ENCODE assay signal across 14 cellular contexts in the genomic region with DNA sequence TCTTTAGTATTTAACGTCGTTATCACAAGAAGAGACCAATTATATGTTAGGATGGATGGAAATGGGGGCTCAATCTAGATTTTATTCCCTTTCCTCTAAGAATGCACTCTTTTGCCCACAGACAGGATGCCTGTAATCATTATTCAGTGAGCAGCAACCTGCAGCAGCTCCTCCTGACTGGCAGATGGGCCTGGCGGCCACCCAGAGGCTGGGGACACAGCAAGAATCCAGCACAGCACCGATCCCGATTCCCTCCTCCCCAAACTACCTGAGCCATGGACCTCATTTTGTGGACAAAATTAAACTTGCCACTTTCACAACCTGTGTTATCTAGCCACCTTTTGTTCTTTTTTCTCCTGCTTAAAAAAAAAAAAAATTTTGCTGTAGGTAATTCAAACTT.
A peak's percentile ranks its signal among the peaks of the same experiment; 100 is the strongest.
DNase-seq lines count a peak whose midpoint lies in the region; ATAC-seq and TF ChIP-seq lines count a peak whose summit lies in the region.
"Had no signal": no experiment of that assay in that cellular context is flagged by ENCODE, and none has a peak within 500 bp of the region (broad histone marks: within the 10 kb centered on the region; RNA-seq: fewer than 3 reads in every experiment).

No MANE protein-coding gene starts in this region.

- no peak for TF ChIP-seq CTCF in uterus (IDR thresholded peaks at IDR 0.05)

- TF ChIP-seq POLR2A in uterus (IDR thresholded peaks at IDR 0.05) = no peak

- peak overlapping the region; percentile 74 to 90 for H3K27ac ChIP-seq in uterus

- peaks cover 72% of the 10 kb centered on the region for H3K4me1 Mint-ChIP-seq in activated naive CD4-positive, alpha-beta T cell treated with anti-CD3 and anti-CD28 coated beads for 36 hours (ENCODE audit: low read depth)
- peaks cover 70% of the 10 kb centered on the region for H3K4me1 Mint-ChIP-seq in activated CD4-positive, alpha-beta memory T cell treated with anti-CD3 and anti-CD28 coated beads, Interleukin-2, amount 10 ng/mL, durations not matched to agents 7 days and 5 days

- DNase-seq in activated naive CD4-positive, alpha-beta T cell treated with anti-CD3 and anti-CD28 coated beads for 36 hours = no peak
- DNase-seq in activated naive CD4-positive, alpha-beta T cell (lab: John Stamatoyannopoulos, UW) = no peak
- no peak for DNase-seq in activated CD4-positive, alpha-beta memory T cell treated with anti-CD3 and anti-CD28 coated beads, Interleukin-2, amount 10 ng/mL, durations not matched to agents 7 days and 5 days
- DNase-seq in iPS-NIHi7 (ENCODE audit: extremely low spot score) (peak; percentile 26), uterus (no peak), DMS79 treated with DMSO at 0.1 percent for 48 hours (lab: John Stamatoyannopoulos, UW) (no peak), NCI-H2107 (lab: John Stamatoyannopoulos, UW) (no peak)
- DNase-seq: adrenal gland, dermis blood vessel endothelial cell, MG63, NCI-H446 treated with DMSO at 0.1 percent for 48 hours, RPMI8226, T1000 had no signal

- CTCF ChIA-PET in activated naive CD4-positive, alpha-beta T cell treated with anti-CD3 and anti-CD28 coated beads for 36 hours (lab: Charles Lee) = interaction anchor here (1.0 to 1.3 kb wide), 2 partner anchors 14 to 49 kb away, joined by 3 to 5 read pairs; no protein-coding TSS in a partner anchor
- CTCF ChIA-PET in activated CD4-positive, alpha-beta memory T cell treated with anti-CD3 and anti-CD28 coated beads, Interleukin-2, amount 10 ng/mL, durations not matched to agents 7 days and 5 days (lab: Charles Lee) = interaction anchor here (1.4 kb wide), 1 partner anchor 34 kb away, joined by 3 read pairs; no protein-coding TSS in a partner anchor

- peak overlapping the region; percentile 66 for H3K27ac Mint-ChIP-seq in activated naive CD4-positive, alpha-beta T cell treated with anti-CD3 and anti-CD28 coated beads for 36 hours
- H3K27ac Mint-ChIP-seq in activated CD4-positive, alpha-beta memory T cell treated with anti-CD3 and anti-CD28 coated beads, Interleukin-2, amount 10 ng/mL, durations not matched to agents 7 days and 5 days = peak overlapping the region; percentile 60

- peaks cover 12% of the 10 kb centered on the region for H3K36me3 Mint-ChIP-seq in activated naive CD4-positive, alpha-beta T cell treated with anti-CD3 and anti-CD28 coated beads for 36 hours (ENCODE audit: low read depth)
- peaks cover 49% of the 10 kb centered on the region for H3K36me3 Mint-ChIP-seq in activated CD4-positive, alpha-beta memory T cell treated with anti-CD3 and anti-CD28 coated beads, Interleukin-2, amount 10 ng/mL, durations not matched to agents 7 days and 5 days (ENCODE audit: low read depth)

- intact Hi-C loops in activated naive CD4-positive, alpha-beta T cell treated with anti-CD3 and anti-CD28 coated beads for 36 hours (cut with micrococcal nuclease) = no loop called here
- intact Hi-C loops in uterus (cut with DNase I; ENCODE audit: low total_unique reads) = no loop called here

- H3K27me3 ChIP-seq in uterus = no peaks in the 10 kb centered on the region
- H3K27me3 ChIP-seq: adrenal gland, MG63 had no signal

- no peak overlapping the region for H3K4me3 Mint-ChIP-seq in activated naive CD4-positive, alpha-beta T cell treated with anti-CD3 and anti-CD28 coated beads for 36 hours
- H3K4me3 Mint-ChIP-seq in activated CD4-positive, alpha-beta memory T cell treated with anti-CD3 and anti-CD28 coated beads, Interleukin-2, amount 10 ng/mL, durations not matched to agents 7 days and 5 days = no peak overlapping the region

- H3K36me3 ChIP-seq in uterus = no peaks in the 10 kb centered on the region
- H3K36me3 ChIP-seq: adrenal gland had no signal

- POLR2A ChIA-PET in activated CD4-positive, alpha-beta memory T cell treated with anti-CD3 and anti-CD28 coated beads, Interleukin-2, amount 10 ng/mL, durations not matched to agents 7 days and 5 days (lab: Charles Lee) = interaction anchor here (1.1 to 8.4 kb wide), 4 partner anchors 7 to 104 kb away, joined by 5 to 58 read pairs (median 33); a partner anchor contains a TSS

- no peak overlapping the region for H3K4me3 ChIP-seq in uterus
- H3K4me3 ChIP-seq: adrenal gland, MG63 had no signal

- no peaks in the 10 kb centered on the region for H3K9me3 ChIP-seq in uterus
- H3K9me3 ChIP-seq: adrenal gland had no signal

- H3K4me1 ChIP-seq in uterus = peaks cover 9 to 11% of the 10 kb centered on the region in 2 donors

- no peaks in the 10 kb centered on the region for H3K27me3 Mint-ChIP-seq in activated naive CD4-positive, alpha-beta T cell treated with anti-CD3 and anti-CD28 coated beads for 36 hours (ENCODE audit: low read depth)
- no peaks in the 10 kb centered on the region for H3K27me3 Mint-ChIP-seq in activated CD4-positive, alpha-beta memory T cell treated with anti-CD3 and anti-CD28 coated beads, Interleukin-2, amount 10 ng/mL, durations not matched to agents 7 days and 5 days

- H3K9me3 Mint-ChIP-seq in activated naive CD4-positive, alpha-beta T cell treated with anti-CD3 and anti-CD28 coated beads for 36 hours = no peaks in the 10 kb centered on the region
- no peaks in the 10 kb centered on the region for H3K9me3 Mint-ChIP-seq in activated CD4-positive, alpha-beta memory T cell treated with anti-CD3 and anti-CD28 coated beads, Interleukin-2, amount 10 ng/mL, durations not matched to agents 7 days and 5 days

- ATAC-seq in HG03439 (IDR thresholded peaks at IDR 0.05; ENCODE audit: unreplicated experiment) = no peak
